In the genomic region with DNA sequence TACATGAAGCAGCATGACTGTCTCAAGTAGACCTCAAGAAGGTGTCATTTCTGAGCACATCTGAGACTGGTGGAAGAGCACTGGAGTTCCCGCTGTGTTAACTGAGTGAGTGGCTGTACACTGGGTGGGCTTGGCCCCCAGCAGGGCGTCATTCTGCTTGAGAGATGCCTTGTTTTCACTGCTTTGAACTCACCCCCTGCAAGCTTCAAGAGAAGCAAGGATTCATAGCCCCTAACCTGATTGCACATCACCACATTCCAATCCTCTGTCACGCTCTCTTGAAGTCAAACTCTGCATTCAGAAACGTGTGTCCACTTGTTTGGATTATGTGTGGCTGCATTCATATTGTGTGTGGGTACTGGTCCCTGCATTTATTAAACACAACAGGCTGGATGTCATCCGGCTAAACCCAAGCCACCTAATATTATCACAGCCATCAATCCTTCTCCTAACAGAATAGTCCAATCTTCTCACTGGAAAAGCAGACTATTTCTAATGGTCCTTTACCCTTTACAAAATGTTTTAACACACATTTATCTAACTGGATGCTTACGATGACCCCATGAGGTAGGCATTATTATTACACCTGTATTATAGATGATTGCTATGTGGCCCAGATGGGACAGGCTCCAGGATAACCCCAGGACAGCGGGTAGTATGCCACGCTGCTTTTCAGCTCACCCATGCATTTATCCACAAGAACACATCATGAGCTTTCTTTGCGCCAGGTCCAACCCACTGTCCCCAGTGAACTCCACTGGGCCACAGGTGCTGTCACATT, we compare ENCODE assay signal across 13 cellular contexts.
DNase-seq lines count a peak whose midpoint lies in the region; ATAC-seq and TF ChIP-seq lines count a peak whose summit lies in the region.
"Had no signal": no experiment of that assay in that cellular context is flagged by ENCODE, and none has a peak within 500 bp of the region (broad histone marks: within the 10 kb centered on the region; RNA-seq: fewer than 3 reads in every experiment).

No MANE protein-coding gene starts in this region.

- BruUV-seq in Panc1 (replicated peaks; lab: Mats Ljungman, UMichigan) = no TSS peak

- H3K27me3 ChIP-seq in heart right ventricle = no peaks in the 10 kb centered on the region
- no peaks in the 10 kb centered on the region for H3K27me3 ChIP-seq in Panc1 (ENCODE audit: control insufficient read depth, insufficient read depth, low read length)
- H3K27me3 ChIP-seq in esophagus squamous epithelium = no peaks in the 10 kb centered on the region
- no peaks in the 10 kb centered on the region for H3K27me3 ChIP-seq in thoracic aorta (replicated peaks; ENCODE audit: insufficient read depth)
- no peaks in the 10 kb centered on the region for H3K27me3 ChIP-seq in MG63

- intact Hi-C loops in heart right ventricle (cut with DNase I) = loop anchor here in 5 of 10 donors (2.0 to 5.0 kb wide), 3 partner anchors 59 to 76 kb away; a partner anchor contains a TSS
- intact Hi-C loops in left cardiac atrium (cut with DNase I) = loop anchor here (5.0 kb wide), 2 partner anchors 69 to 74 kb away; a partner anchor contains a TSS
- intact Hi-C loops in Panc1 (cut with micrococcal nuclease; ENCODE audit: unreplicated experiment) = no loop called here
- intact Hi-C loops in esophagus squamous epithelium (cut with DNase I) = no loop called here

- no peak for TF ChIP-seq POLR2A in esophagus squamous epithelium (IDR thresholded peaks at IDR 0.05)

- CTCF ChIA-PET in Panc1 (lab: Charles Lee) = no interaction called here

- H3K36me3 ChIP-seq in heart right ventricle (peaks cover 0 to 61% (median 17%) of the 10 kb centered on the region in 9 donors), Panc1 (ENCODE audit: control insufficient read depth, insufficient read depth, low read length) (peaks cover 12% of the 10 kb centered on the region), esophagus squamous epithelium (peaks cover 9 to 96% (median 16%) of the 10 kb centered on the region in 3 donors), thoracic aorta (peaks cover 32% of the 10 kb centered on the region), MG63 (peaks cover 40% of the 10 kb centered on the region)

- TF ChIP-seq CTCF in heart right ventricle (IDR thresholded peaks at IDR 0.05) = no peak
- TF ChIP-seq CTCF in Panc1 (IDR thresholded peaks at IDR 0.05) = peak; percentile 29; the same call in 1 of the 2 replicates
- TF ChIP-seq CTCF in esophagus squamous epithelium (IDR thresholded peaks at IDR 0.05) = peak in 3 of 6 experiments; percentile 18 to 34 (median 24)
- no peak for TF ChIP-seq CTCF in thoracic aorta (IDR thresholded peaks at IDR 0.05)

- H3K9me3 ChIP-seq in heart right ventricle = no peaks in the 10 kb centered on the region
- H3K9me3 ChIP-seq in Panc1 (ENCODE audit: control insufficient read depth, insufficient read depth, low read depth, low read length) = no peaks in the 10 kb centered on the region
- H3K9me3 ChIP-seq in esophagus squamous epithelium = no peaks in the 10 kb centered on the region
- H3K9me3 ChIP-seq in thoracic aorta = no peaks in the 10 kb centered on the region
- H3K9me3 ChIP-seq in MG63 = no peaks in the 10 kb centered on the region

- no peak overlapping the region for H3K4me3 ChIP-seq in heart right ventricle
- H3K4me3 ChIP-seq in Panc1 (ENCODE audit: low read depth in 2 of 2, low read length in 2 of 2) = no peak overlapping the region
- no peak overlapping the region for H3K4me3 ChIP-seq in esophagus squamous epithelium
- H3K4me3 ChIP-seq in thoracic aorta = no peak overlapping the region
- no peak overlapping the region for H3K4me3 ChIP-seq in MG63

- DNase-seq in heart right ventricle (no peak), left cardiac atrium (no peak), Panc1 (ENCODE audit: low read depth, low spot score) (no peak), esophagus squamous epithelium (lab: John Stamatoyannopoulos, UW) (no peak), thoracic aorta (ENCODE audit: low spot score) (no peak), MG63 (no peak)
- DNase-seq in stimulated activated CD8-positive, alpha-beta memory T cell treated with anti-CD3 and anti-CD28 coated beads, Interleukin-4, amount 100 ng/mL, for 48 hours = no peak
- DNase-seq: activated CD8-positive, alpha-beta memory T cell treated with anti-CD3 and anti-CD28 coated beads for 24 hours; activated naive CD4-positive, alpha-beta T cell treated with Interleukin-2 at 50 U/mL for 16 hours; NCI-H2171 treated with DMSO at 0.1 percent for 48 hours; RPMI8226 had no signal

- peak overlapping the region in 9 of 10 donors; percentile 9 to 95 (median 82) for H3K27ac ChIP-seq in heart right ventricle
- H3K27ac ChIP-seq in Panc1 (ENCODE audit: low read length) = no peak overlapping the region
- H3K27ac ChIP-seq in esophagus squamous epithelium = peak overlapping the region in 3 of 4 donors; percentile 35 to 55 (median 53)
- peak overlapping the region; percentile 77 to 85 for H3K27ac ChIP-seq in thoracic aorta

- POLR2A ChIA-PET in Panc1 (lab: Charles Lee) = no interaction called here

- WGBS in heart right ventricle, 2 donors = 88 to 90% methylated on average over 9 of the region's 9 CpGs
- 59 to 61% methylated on average over 5 to 9 of the region's 9 CpGs for whole genome bisulfite sequencing in esophagus squamous epithelium, 2 donors

- in situ Hi-C loops in Panc1 (cut with HindIII; ENCODE audit: low pct_unique_long_range_greater_than_20kb, low sequenced_read_pairs) = no loop called here

- H3K4me1 ChIP-seq in heart right ventricle = peaks cover 12 to 58% (median 45%) of the 10 kb centered on the region in 9 donors
- no peaks in the 10 kb centered on the region for H3K4me1 ChIP-seq in Panc1 (ENCODE audit: control insufficient read depth, insufficient read depth, low read length)
- peaks cover 11 to 40% (median 20%) of the 10 kb centered on the region in 3 donors for H3K4me1 ChIP-seq in esophagus squamous epithelium
- H3K4me1 ChIP-seq in thoracic aorta (ENCODE audit: control insufficient read depth in 1 of 2, low read depth in 2 of 2) = peaks cover 11 to 37% of the 10 kb centered on the region in 2 donors

- ATAC-seq in heart right ventricle (no peak), left cardiac atrium (no peak), Panc1 (no peak), thoracic aorta (ENCODE audit: insufficient number of reproducible peaks, low FRiP score, low read depth) (no peak), GM21529 (IDR thresholded peaks at IDR 0.05; ENCODE audit: unreplicated experiment) (no peak)
- ATAC-seq: natural killer cell treated with Interleukin-12 subunit alpha and Interleukin-12 subunit beta and Interleukin-15 and Interleukin-18, amount 100 ng/mL, for 72 hours had no signal

Comparison
In these comparisons a context has a peak if more than half of its experiments do, and no peak if none do; other contexts are left out.
1. intact Hi-C loops: an anchor here in left cardiac atrium (5.0 kb wide); none called in Panc1 and esophagus squamous epithelium.